Comparison of ENCODE assay signal across 9 cellular contexts in genomic region chr7:107744345-107744750, GRCh38. TPM values are rescaled to one million over a fixed set of nuclear protein-coding genes. Genes with fewer than 3 reads are reported as not detected.
DNase-seq lines count a peak whose midpoint lies in the region; ATAC-seq and TF ChIP-seq lines count a peak whose summit lies in the region.
"Had no signal": no experiment of that assay in that cellular context is flagged by ENCODE, and none has a peak within 500 bp of the region (broad histone marks: within the 10 kb centered on the region; RNA-seq: fewer than 3 reads in every experiment).

No MANE protein-coding gene starts in this region.

- no peak for DNase-seq in AG04450 (ENCODE audit: low read depth, low spot score)
- no peak for DNase-seq in WERI-Rb-1
- DNase-seq in cardiac muscle cell (ENCODE audit: low read depth in 1 of 2, low spot score in 1 of 2), result no peak
- DNase-seq in gastrocnemius medialis, result no peak
- DNase-seq in NCI-H345 treated with DMSO at 0.1 percent for 48 hours (lab: John Stamatoyannopoulos, UW; ENCODE audit: unreplicated experiment), result no peak
- DNase-seq in KG1 (lab: John Stamatoyannopoulos, UW), result no peak

- H3K27me3 ChIP-seq in AG04450 (ENCODE audit: control insufficient read depth, insufficient read depth, low read length) (no peaks in the 10 kb centered on the region), WERI-Rb-1 (ENCODE audit: insufficient read depth, low read depth, severe bottlenecking) (no peaks in the 10 kb centered on the region), cardiac muscle cell (peaks cover 13% of the 10 kb centered on the region), gastrocnemius medialis (no peaks in the 10 kb centered on the region)

- H3K27ac ChIP-seq in AG04450 (ENCODE audit: low read depth, low read length), result peak overlapping the region; percentile 99
- H3K27ac ChIP-seq in WERI-Rb-1, result peak overlapping the region; percentile 98
- peak overlapping the region; percentile 96 for H3K27ac ChIP-seq in cardiac muscle cell
- peak overlapping the region; percentile 92 to 100 (median 95) for H3K27ac ChIP-seq in gastrocnemius medialis

- CTCF ChIA-PET in AG04450 (lab: Charles Lee), result interaction anchor here (0.5 to 7.6 kb wide), 5 partner anchors 16 to 493 kb away, joined by 3 to 117 read pairs (median 10); no protein-coding TSS in a partner anchor

- TF ChIP-seq POLR2A in gastrocnemius medialis (IDR thresholded peaks at IDR 0.05), result no peak

- ATAC-seq in GM19035 (IDR thresholded peaks at IDR 0.05; ENCODE audit: unreplicated experiment) (peak; percentile 42), HG03159 (IDR thresholded peaks at IDR 0.05; ENCODE audit: unreplicated experiment) (peak; percentile 38), gastrocnemius medialis (peak; percentile 25 to 45)

- TF ChIP-seq CTCF in AG04450 (IDR thresholded peaks at IDR 0.05; ENCODE audit: low read depth, low read length), result no peak
- TF ChIP-seq CTCF in WERI-Rb-1 (IDR thresholded peaks at IDR 0.05; ENCODE audit: low read depth, low read length), result no peak
- no peak for TF ChIP-seq CTCF in cardiac muscle cell (IDR thresholded peaks at IDR 0.05; ENCODE audit: low read depth, low read length)
- TF ChIP-seq CTCF in gastrocnemius medialis (IDR thresholded peaks at IDR 0.05 in 4 of 5, conservative IDR thresholded peaks at IDR 0.05 in 1 of 5), result no peak

- POLR2A ChIA-PET in AG04450 (lab: Yijun Ruan, JAX), result interaction anchor here (0.6 kb wide), 1 partner anchor 281 kb away, joined by 3 read pairs; no protein-coding TSS in a partner anchor

- in situ Hi-C loops in gastrocnemius medialis (cut with MboI; ENCODE audit: low sequenced_read_pairs in 4 of 4), result loop anchor here in 3 of 4 donors (5.0 to 25.0 kb wide), 4 partner anchors 128 to 557 kb away; no protein-coding TSS in a partner anchor

- intact Hi-C loops in gastrocnemius medialis (cut with DNase I; ENCODE audit: low total_unique reads), result loop anchor here (1.0 to 10.0 kb wide), 5 partner anchors 147 to 1460 kb away; partner anchors contain the start of genes CCDC71L, COG5, DLD and DUS4L

- H3K36me3 ChIP-seq in WERI-Rb-1, result peaks cover 9% of the 10 kb centered on the region
- H3K36me3 ChIP-seq in cardiac muscle cell, result peaks cover 9% of the 10 kb centered on the region
- peaks cover 0 to 4% of the 10 kb centered on the region in 2 donors for H3K36me3 ChIP-seq in gastrocnemius medialis

- H3K9me3 ChIP-seq in AG04450 (ENCODE audit: control insufficient read depth, insufficient read depth, low read length) (no peaks in the 10 kb centered on the region), WERI-Rb-1 (ENCODE audit: severe bottlenecking) (no peaks in the 10 kb centered on the region), cardiac muscle cell (ENCODE audit: low read depth) (no peaks in the 10 kb centered on the region), gastrocnemius medialis (no peaks in the 10 kb centered on the region)

- H3K4me1 ChIP-seq in cardiac muscle cell (ENCODE audit: low read depth) (peaks cover 12% of the 10 kb centered on the region), gastrocnemius medialis (peaks cover 38 to 45% of the 10 kb centered on the region in 2 donors)

- H3K4me3 ChIP-seq in AG04450 (ENCODE audit: low read depth, low read length) (peak overlapping the region; percentile 94), WERI-Rb-1 (ENCODE audit: low read depth, low read length) (peak overlapping the region; percentile 69), cardiac muscle cell (peak overlapping the region; percentile 82), gastrocnemius medialis (peak overlapping the region; percentile 75 to 96 (median 91))

RNA-seq across cellular contexts. Expression of gene CBLL1, which starts 0.4 kb away (rescaled TPM):
- polyA plus RNA-seq in AG04450 (2011; rRNA removed) (17.0 and 18.0 TPM in 2 replicates), cardiac muscle cell (18.1 and 25.3 TPM in 2 replicates)
- 14.7 and 20.8 TPM in 2 replicates for polyA minus RNA-seq in AG04450 (2011; rRNA and poly(A)+ RNA removed)
- total RNA-seq in cardiac muscle cell (19.0 and 20.0 TPM in 2 replicates), gastrocnemius medialis (10 to 100 TPM; 21.6 to 49.6 (median 34.8) TPM)

RNA-seq across cellular contexts. Expression of gene SLC26A3, which starts 58.7 kb away (rescaled TPM):
- not detected in 2 replicates for polyA plus RNA-seq in AG04450 (2011; rRNA removed)
- polyA minus RNA-seq in AG04450 (2011; rRNA and poly(A)+ RNA removed), result not detected in 2 replicates
- not detected in 2 replicates for total RNA-seq in cardiac muscle cell
- 0.05 and 0.06 TPM in 2 replicates for polyA plus RNA-seq in cardiac muscle cell
- total RNA-seq in gastrocnemius medialis, result 10 to 100 TPM in 1 of 4 donors, not detected in 3; 12.7 TPM
- total RNA-seq: HT1080 had no signal
